16 cellular contexts compared by ENCODE assay signal in the genomic region with DNA sequence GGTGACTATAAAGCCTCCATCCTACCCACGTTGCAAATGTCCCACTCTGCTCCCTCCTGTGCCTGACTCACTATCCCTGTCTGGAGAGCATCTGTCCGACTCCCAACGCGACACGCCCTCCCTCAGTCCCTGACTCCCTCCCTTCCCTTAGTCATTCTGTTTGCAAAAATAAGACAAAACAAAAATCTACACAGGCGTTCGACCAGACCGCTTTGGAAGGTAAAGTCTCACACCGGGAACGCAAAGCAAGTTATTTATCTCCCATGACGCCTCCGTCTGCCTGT. TPM values are rescaled to one million over a fixed set of nuclear protein-coding genes. Genes with fewer than 3 reads are reported as not detected.
"Had no signal": no experiment of that assay in that cellular context is flagged by ENCODE, and none has a peak within 500 bp of the region (broad histone marks: within the 10 kb centered on the region; RNA-seq: fewer than 3 reads in every experiment).

No MANE protein-coding gene starts in this region.

RNA-seq across cellular contexts. Expression of gene TTLL2, which starts 4.2 kb away (rescaled TPM):
- total RNA-seq: foreskin keratinocyte, gastroesophageal sphincter, heart left ventricle, hepatocyte, kidney, left cardiac atrium, left lung, lung microvascular endothelial cell, natural killer cell, ovary, psoas muscle, spleen, urinary bladder had no signal
- polyA plus RNA-seq: esophagus, foreskin keratinocyte, heart left ventricle, neural cell, ovary, psoas muscle, spleen, urinary bladder had no signal

RNA-seq across cellular contexts. Expression of gene UNC93A, which starts 29.6 kb away (rescaled TPM):
- total RNA-seq: foreskin keratinocyte, gastroesophageal sphincter, heart left ventricle, kidney, left cardiac atrium, left lung, lung microvascular endothelial cell, natural killer cell, occipital lobe, psoas muscle, spleen, urinary bladder had no signal
- polyA plus RNA-seq: foreskin keratinocyte, heart left ventricle, neural cell, ovary, psoas muscle, spleen, urinary bladder had no signal
